Comparison of ENCODE assay signal across 2 cellular contexts in genomic region chr1:244822878-244823277, GRCh38.
TF ChIP-seq lines count a peak whose summit lies in the region.

No MANE protein-coding gene starts in this region.

TF ChIP-seq in IMR-90, 13 proteins besides CTCF, POLR2A, EP300 and RAD21:
- TF ChIP-seq ELK1 (IDR thresholded peaks at IDR 0.05; ENCODE audit: borderline replicate concordance, low read depth, low read length) (no peak), MAZ (IDR thresholded peaks at IDR 0.05; ENCODE audit: borderline replicate concordance, low read depth, low read length) (no peak), MAFK (IDR thresholded peaks at IDR 0.05; ENCODE audit: low read depth, low read length) (no peak), CEBPB (IDR thresholded peaks at IDR 0.05; ENCODE audit: low read depth, low read length) (peak; percentile 78), RFX5 (IDR thresholded peaks at IDR 0.05; ENCODE audit: low read depth, low read length) (no peak), USF2 (IDR thresholded peaks at IDR 0.05; ENCODE audit: low read depth, low read length) (no peak), CHD1 (IDR thresholded peaks at IDR 0.05; ENCODE audit: low read depth, low read length) (no peak)

TF ChIP-seq in K562, 482 proteins besides CTCF, POLR2A, EP300 and RAD21:
- no peak for TF ChIP-seq SLC30A9 (CRISPR knock-in tag; IDR thresholded peaks at IDR 0.05)
- TF ChIP-seq CEBPB (tag; IDR thresholded peaks at IDR 0.05), result peak; percentile 85
- no peak for TF ChIP-seq CEBPG (CRISPR knock-in tag; IDR thresholded peaks at IDR 0.05)
- peak; percentile 46 to 77; a peak in 3 of 4 replicates for TF ChIP-seq CEBPG (tag; conservative IDR thresholded peaks at IDR 0.05 in 1 of 2, IDR thresholded peaks at IDR 0.05 in 1 of 2)
- TF ChIP-seq THRA (IDR thresholded peaks at IDR 0.05), result no peak
- TF ChIP-seq ETV5 (CRISPR knock-in tag; IDR thresholded peaks at IDR 0.05; ENCODE audit: low read depth), result no peak
- no peak for TF ChIP-seq MIER1 (IDR thresholded peaks at IDR 0.05; ENCODE audit: low read depth)
- TF ChIP-seq MTA3 (IDR thresholded peaks at IDR 0.05; ENCODE audit: borderline replicate concordance), result no peak
- TF ChIP-seq PTTG1 (tag; IDR thresholded peaks at IDR 0.05; ENCODE audit: low read depth), result no peak
- TF ChIP-seq TAF7 (tag; IDR thresholded peaks at IDR 0.05), result no peak
